In the genomic region with DNA sequence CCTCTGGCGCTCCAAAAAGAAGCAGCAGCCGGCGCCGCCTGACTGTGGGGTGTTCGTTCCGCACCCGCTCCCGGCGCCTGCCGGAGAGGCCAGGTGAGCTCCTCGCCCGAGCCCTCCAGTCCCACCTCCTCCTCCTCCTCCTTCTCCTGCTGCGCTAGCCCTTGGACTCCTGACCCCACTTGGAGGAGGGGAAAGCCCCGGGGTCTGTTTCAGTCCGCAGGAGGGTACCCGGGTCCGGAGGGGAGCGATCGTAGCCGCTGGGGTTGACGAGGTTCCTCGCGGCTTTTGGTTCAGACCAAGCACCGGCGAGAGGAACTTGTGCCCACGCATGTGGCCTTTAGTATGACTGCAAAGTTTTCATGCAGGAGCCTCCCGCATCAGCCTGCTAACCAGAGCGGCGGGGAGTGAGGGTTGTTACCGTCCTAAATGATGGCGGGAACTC, we compare ENCODE assay signal across 1 cellular context.
TF ChIP-seq lines count a peak whose summit lies in the region.

No MANE protein-coding gene starts in this region.

TF ChIP-seq in H1, 55 proteins besides CTCF, POLR2A, EP300 and RAD21 (continued from another document):
- TF ChIP-seq TBP (IDR thresholded peaks at IDR 0.05; ENCODE audit: low read depth, low read length), result no peak
- TF ChIP-seq SIN3A (conservative IDR thresholded peaks at IDR 0.05 in 1 of 2, IDR thresholded peaks at IDR 0.05 in 1 of 2; ENCODE audit: low read depth in 1 of 2, low read length in 2 of 2), result no peak
- TF ChIP-seq HDAC2 (IDR thresholded peaks at IDR 0.05; ENCODE audit: borderline replicate concordance in 1 of 2, low read depth in 2 of 2, low read length in 2 of 2), result 0 out of 4 replicates have a peak, but pooled peaks of 1 of the 2 experiments have one; percentile 44
- TF ChIP-seq SP2 (IDR thresholded peaks at IDR 0.05; ENCODE audit: low read length), result no peak
- no peak for TF ChIP-seq GABPA (IDR thresholded peaks at IDR 0.05; ENCODE audit: borderline replicate concordance, insufficient read depth, low read length)
- TF ChIP-seq EZH2 (IDR thresholded peaks at IDR 0.05; ENCODE audit: low read depth, low read length, severe bottlenecking), result peak; percentile 24
- no peak for TF ChIP-seq RXRA (IDR thresholded peaks at IDR 0.05; ENCODE audit: insufficient read depth, low read depth, low read length)
- TF ChIP-seq HDAC6 (IDR thresholded peaks at IDR 0.05; ENCODE audit: low read depth, low read length), result no peak
- TF ChIP-seq NRF1 (IDR thresholded peaks at IDR 0.05; ENCODE audit: low read depth, low read length), result no peak
- peak; percentile 70 for TF ChIP-seq KDM4A (IDR thresholded peaks at IDR 0.05; ENCODE audit: low read depth, low read length, severe bottlenecking)
- TF ChIP-seq MAFK (IDR thresholded peaks at IDR 0.05; ENCODE audit: low read depth, low read length), result no peak
- no peak for TF ChIP-seq RBBP5 (IDR thresholded peaks at IDR 0.05; ENCODE audit: borderline replicate concordance, low read depth, low read length)
- TF ChIP-seq RNF2 (IDR thresholded peaks at IDR 0.05; ENCODE audit: borderline replicate concordance, low read depth, low read length, missing control alignments, poor library complexity, severe bottlenecking), result no peak
- TF ChIP-seq, protein P1, sequence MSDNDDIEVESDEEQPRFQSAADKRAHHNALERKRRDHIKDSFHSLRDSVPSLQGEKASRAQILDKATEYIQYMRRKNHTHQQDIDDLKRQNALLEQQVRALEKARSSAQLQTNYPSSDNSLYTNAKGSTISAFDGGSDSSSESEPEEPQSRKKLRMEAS (IDR thresholded peaks at IDR 0.05), result peak; percentile 10; the same call in 1 of the 2 replicates
